8 cellular contexts compared by ENCODE assay signal in genomic region chrX:17944833-17945497, GRCh38.
A peak's percentile ranks its signal among the peaks of the same experiment; 100 is the strongest.
DNase-seq lines count a peak whose midpoint lies in the region; ATAC-seq and TF ChIP-seq lines count a peak whose summit lies in the region.

No MANE protein-coding gene starts in this region.

- TF ChIP-seq POLR2A in esophagus muscularis mucosa (IDR thresholded peaks at IDR 0.05; ENCODE audit: low read depth), result no peak

- no peaks in the 10 kb centered on the region for H3K27me3 ChIP-seq in esophagus muscularis mucosa
- H3K27me3 ChIP-seq in upper lobe of right lung, result no peaks in the 10 kb centered on the region

- no peak for ATAC-seq in upper lobe of right lung
- ATAC-seq in GM19467 (IDR thresholded peaks at IDR 0.05; ENCODE audit: unreplicated experiment), result no peak

- H3K4me1 ChIP-seq in esophagus muscularis mucosa, result no peaks in the 10 kb centered on the region
- H3K4me1 ChIP-seq in upper lobe of right lung, result no peaks in the 10 kb centered on the region

- WGBS in esophagus muscularis mucosa, result 53% methylated on average over 10 of the region's 10 CpGs

- no peaks in the 10 kb centered on the region for H3K9me3 ChIP-seq in esophagus muscularis mucosa
- no peaks in the 10 kb centered on the region for H3K9me3 ChIP-seq in upper lobe of right lung

- H3K4me3 ChIP-seq in esophagus muscularis mucosa, result no peak overlapping the region
- no peak overlapping the region for H3K4me3 ChIP-seq in upper lobe of right lung

- peak; percentile 1 for DNase-seq in stimulated activated CD4-positive, alpha-beta T cell treated with anti-CD3 and anti-CD28 coated beads, Interleukin-15, amount 100 ng/mL, for 24 hours
- no peak for DNase-seq in stimulated activated CD4-positive, alpha-beta T cell treated with anti-CD3 and anti-CD28 coated beads, Interleukin-2, amount 100 ng/mL, for 24 hours
- peak; percentile 26 for DNase-seq in NCI-H748 treated with DMSO at 0.1 percent for 48 hours (lab: John Stamatoyannopoulos, UW)
- no peak for DNase-seq in esophagus muscularis mucosa (ENCODE audit: extremely low spot score)
- DNase-seq in upper lobe of right lung, result no peak
- no peak for DNase-seq in DMS79 (lab: John Stamatoyannopoulos, UW)
- no peak for DNase-seq in NCI-H2171 (lab: John Stamatoyannopoulos, UW)

- H3K27ac ChIP-seq in esophagus muscularis mucosa (replicated peaks in 1 of 4), result no peak overlapping the region
- H3K27ac ChIP-seq in upper lobe of right lung, result no peak overlapping the region

- H3K36me3 ChIP-seq in esophagus muscularis mucosa, result no peaks in the 10 kb centered on the region
- no peaks in the 10 kb centered on the region for H3K36me3 ChIP-seq in upper lobe of right lung

- TF ChIP-seq EP300 in esophagus muscularis mucosa (IDR thresholded peaks at IDR 0.05), result no peak

- intact Hi-C loops in esophagus muscularis mucosa (cut with DNase I) (no loop called here), upper lobe of right lung (cut with DNase I) (no loop called here)

- peak in 2 of 3 experiments; percentile 30 to 33 for TF ChIP-seq CTCF in esophagus muscularis mucosa (IDR thresholded peaks at IDR 0.05)
- peak; percentile 43 for TF ChIP-seq CTCF in upper lobe of right lung (IDR thresholded peaks at IDR 0.05)

Comparison
In these comparisons a context has a peak if more than half of its experiments do, and no peak if none do; other contexts are left out.
1. DNase-seq: peak in stimulated activated CD4-positive, alpha-beta T cell treated with anti-CD3 and anti-CD28 coated beads, Interleukin-15, amount 100 ng/mL, for 24 hours (single experiment) and NCI-H748 treated with DMSO at 0.1 percent for 48 hours (single experiment); none in stimulated activated CD4-positive, alpha-beta T cell treated with anti-CD3 and anti-CD28 coated beads, Interleukin-2, amount 100 ng/mL, for 24 hours (0 of 2), esophagus muscularis mucosa (single experiment), upper lobe of right lung (single experiment), DMS79 (single experiment) and NCI-H2171 (single experiment).